In the genomic region with DNA sequence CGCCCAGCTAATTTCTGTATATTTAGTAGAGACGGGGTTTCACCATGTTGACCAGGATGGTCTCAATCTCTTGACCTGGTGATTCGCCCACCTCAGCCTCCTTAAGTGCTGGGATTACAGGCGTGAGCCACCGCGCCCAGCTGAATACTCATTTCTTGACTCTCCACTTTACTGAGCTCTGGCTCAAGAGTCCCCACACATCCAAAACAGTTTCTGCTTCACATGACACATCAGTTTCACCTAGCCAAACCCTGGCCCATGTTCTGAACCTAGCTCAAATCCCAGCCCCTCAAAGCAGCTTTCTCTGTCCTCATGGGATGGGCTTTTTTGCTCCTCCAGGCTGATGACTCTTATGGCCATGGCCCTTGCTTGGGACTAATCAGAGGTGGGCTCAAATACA, we compare ENCODE assay signal across 19 cellular contexts.
"Had no signal": no experiment of that assay in that cellular context is flagged by ENCODE, and none has a peak within 500 bp of the region (broad histone marks: within the 10 kb centered on the region; RNA-seq: fewer than 3 reads in every experiment).

No MANE protein-coding gene starts in this region.

- H3K9me3 Mint-ChIP-seq: activated naive CD4-positive, alpha-beta T cell treated with anti-CD3 and anti-CD28 coated beads, Interleukin-2, amount 50 U/mL, for 24 hours had no signal

- DNase-seq: activated CD4-positive, alpha-beta T cell treated with anti-CD3 and anti-CD28 coated beads, Interleukin-2, amount 50 U/mL, for 4 hours; activated CD8-positive, alpha-beta memory T cell treated with anti-CD3 and anti-CD28 coated beads, Interleukin-2, amount 50 U/mL, for 4 hours; activated T-cell treated with anti-CD3 and anti-CD28 coated beads, Interleukin-2, amount 50 U/mL, for 1 hour; brain microvascular endothelial cell; IMR-90; Kasumi-1; KBM-7; NCI-H1048; NCI-H146; NCI-H1930; NCI-H345; NCI-H510A; NCI-H69; PC-3; SHP77; SW 1271 had no signal

- ATAC-seq: activated CD4-positive, CD25-positive, alpha-beta regulatory T cell treated with anti-CD3 and anti-CD28 coated beads, Interleukin-2, amount 50 U/mL, for 24 hours; PC-3; SK-N-SH treated with all-trans-retinoic acid at 6 μM for 48 hours had no signal

- H3K4me3 Mint-ChIP-seq: activated naive CD4-positive, alpha-beta T cell treated with anti-CD3 and anti-CD28 coated beads, Interleukin-2, amount 50 U/mL, for 24 hours had no signal

- H3K27ac Mint-ChIP-seq: activated naive CD4-positive, alpha-beta T cell treated with anti-CD3 and anti-CD28 coated beads, Interleukin-2, amount 50 U/mL, for 24 hours had no signal

- H3K27me3 Mint-ChIP-seq: activated naive CD4-positive, alpha-beta T cell treated with anti-CD3 and anti-CD28 coated beads, Interleukin-2, amount 50 U/mL, for 24 hours had no signal
